ENCODE assay signal across 8 cellular contexts in the genomic region with DNA sequence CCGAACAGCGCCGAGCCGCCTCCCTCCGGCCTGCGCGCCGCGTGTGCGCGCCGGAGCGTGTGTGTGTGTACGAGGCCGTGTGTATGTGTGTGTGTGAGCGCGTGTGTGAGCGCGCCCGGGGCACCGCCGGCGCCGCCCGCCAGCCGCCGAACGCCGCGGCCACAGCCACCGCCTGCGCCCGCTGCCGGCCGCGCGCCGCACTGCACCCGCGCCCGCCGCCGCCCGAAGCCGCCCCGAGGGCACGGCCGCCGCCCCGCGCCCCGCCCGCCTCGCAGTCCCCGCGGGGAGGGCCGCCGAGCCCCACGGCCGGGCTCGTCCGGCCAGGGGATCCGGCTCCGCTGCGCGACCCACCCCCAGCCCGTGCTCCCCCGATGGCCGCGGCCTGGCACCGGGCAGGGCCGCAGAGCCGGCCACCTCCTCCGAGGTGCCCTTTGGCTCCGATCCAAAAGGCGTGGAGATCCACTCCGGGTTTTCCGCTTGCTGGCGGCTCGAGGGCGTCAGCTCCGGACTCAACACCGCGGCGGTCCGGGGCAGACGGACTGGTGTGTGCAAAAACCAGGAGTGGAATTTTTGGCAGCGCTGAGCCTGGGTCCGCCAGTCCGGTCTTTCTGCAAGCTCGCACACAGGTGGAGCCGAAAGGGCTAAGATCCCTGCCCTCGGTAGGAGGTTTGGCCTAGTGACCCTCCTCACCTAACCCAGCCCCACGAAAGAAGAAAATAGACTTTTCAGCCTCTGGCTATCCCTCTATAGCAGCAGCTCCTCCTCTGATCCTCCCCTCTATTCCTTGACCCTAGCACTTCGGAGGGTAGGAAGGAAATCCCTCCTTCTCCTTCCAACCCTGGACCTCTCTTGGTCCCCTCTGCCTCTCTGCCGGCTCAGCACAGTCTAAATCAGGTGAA. TPM values are rescaled to one million over a fixed set of nuclear protein-coding genes. Genes with fewer than 3 reads are reported as not detected.
DNase-seq lines count a peak whose midpoint lies in the region; ATAC-seq, FAIRE-seq and TF ChIP-seq lines count a peak whose summit lies in the region.

A gene with protein sequence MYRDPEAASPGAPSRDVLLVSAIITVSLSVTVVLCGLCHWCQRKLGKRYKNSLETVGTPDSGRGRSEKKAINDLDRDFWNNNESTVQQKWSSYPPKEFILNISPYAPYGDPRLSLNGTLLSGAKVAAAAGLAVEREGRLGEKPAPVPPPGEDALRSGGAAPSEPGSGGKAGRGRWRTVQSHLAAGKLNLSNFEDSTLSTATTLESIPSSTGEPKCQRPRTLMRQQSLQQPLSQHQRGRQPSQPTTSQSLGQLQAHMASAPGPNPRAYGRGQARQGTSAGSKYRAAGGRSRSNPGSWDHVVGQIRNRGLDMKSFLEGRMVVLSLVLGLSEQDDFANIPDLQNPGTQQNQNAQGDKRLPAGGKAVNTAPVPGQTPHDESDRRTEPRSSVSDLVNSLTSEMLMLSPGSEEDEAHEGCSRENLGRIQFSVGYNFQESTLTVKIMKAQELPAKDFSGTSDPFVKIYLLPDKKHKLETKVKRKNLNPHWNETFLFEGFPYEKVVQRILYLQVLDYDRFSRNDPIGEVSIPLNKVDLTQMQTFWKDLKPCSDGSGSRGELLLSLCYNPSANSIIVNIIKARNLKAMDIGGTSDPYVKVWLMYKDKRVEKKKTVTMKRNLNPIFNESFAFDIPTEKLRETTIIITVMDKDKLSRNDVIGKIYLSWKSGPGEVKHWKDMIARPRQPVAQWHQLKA (minus strand): TSS at position 47 of the 899 bp plus-strand sequence. CDS start 256 bp downstream, outside the sequence.

- TF ChIP-seq CTCF in AG04449 (IDR thresholded peaks at IDR 0.05; ENCODE audit: insufficient read depth, low read length, missing control alignments) (peak; percentile 24), WTC11 (IDR thresholded peaks at IDR 0.05) (no peak; the same call in 1 of the 2 replicates), cardiac fibroblast (IDR thresholded peaks at IDR 0.05; ENCODE audit: low read depth, low read length) (no peak)

- H3K36me3 ChIP-seq in small intestine (ENCODE audit: control insufficient read depth in 2 of 2, insufficient read depth in 2 of 2, low read length in 2 of 2), result no peaks in the 10 kb centered on the region

- peaks cover 2 to 18% of the 10 kb centered on the region in 2 donors for H3K27me3 ChIP-seq in small intestine (ENCODE audit: control insufficient read depth in 2 of 2, insufficient read depth in 2 of 2, low read length in 2 of 2)

- peak within 1 kb of the TSS in 1 of 2 donors; percentile 34 for H3K27ac ChIP-seq in small intestine (ENCODE audit: low read depth in 1 of 2, low read length in 1 of 2)

- peak within 1 kb of the TSS; percentile 79 for H3K4me3 Mint-ChIP-seq in WTC11

- WGBS in small intestine, 3 donors, result 0 to 1% (median 1%) methylated on average over 27 to 96 of the region's 96 CpGs

- CTCF ChIA-PET in AG04449 (lab: Yijun Ruan, JAX), result interaction anchor here (0.7 to 2.1 kb wide), 10 partner anchors 10 to 413 kb away, joined by 3 to 8 read pairs (median 4); no protein-coding TSS in a partner anchor
- CTCF ChIA-PET in WTC11 (lab: Charles Lee), result interaction anchor here (0.6 to 1.8 kb wide), 24 partner anchors 8 to 219 kb away, joined by 3 to 16 read pairs (median 4); a partner anchor contains a TSS

- DNase-seq in AG04449 (ENCODE audit: low read depth, low spot score) (peak; percentile 82), NCI-H2227 (lab: John Stamatoyannopoulos, UW; ENCODE audit: unreplicated experiment) (peak; percentile 99), WTC11 (ENCODE audit: low spot score) (peak; percentile 99), cardiac fibroblast (ENCODE audit: low read depth in 2 of 2) (peak; percentile 98 to 99), iPS-NIHi7 (ENCODE audit: extremely low spot score) (peak; percentile 96), small intestine (peak; percentile 93)

- H3K27me3 Mint-ChIP-seq in WTC11 (ENCODE audit: low read depth), result peaks cover 61% of the 10 kb centered on the region

- FAIRE-seq in small intestine (lab: Jason Lieb, UNC), result no peak

- no peaks in the 10 kb centered on the region for H3K9me3 Mint-ChIP-seq in WTC11

- ATAC-seq in GM18907 (IDR thresholded peaks at IDR 0.05; ENCODE audit: unreplicated experiment) (peak; percentile 79), HG03175 (IDR thresholded peaks at IDR 0.05; ENCODE audit: unreplicated experiment) (peak; percentile 83), WTC11 (peak; percentile 83)

- H3K4me3 ChIP-seq in AG04449 (ENCODE audit: low read depth, low read length), result peak within 1 kb of the TSS; percentile 47
- H3K4me3 ChIP-seq in cardiac fibroblast (replicated peaks in 1 of 2; ENCODE audit: low read depth in 2 of 2, low read length in 2 of 2), result peak within 1 kb of the TSS in 1 of 2 donors; percentile 36
- H3K4me3 ChIP-seq in small intestine (ENCODE audit: low read depth in 1 of 2, low read length in 2 of 2), result peak within 1 kb of the TSS; percentile 43 to 56

- no peaks in the 10 kb centered on the region for H3K36me3 Mint-ChIP-seq in WTC11

- no peak within 1 kb of the TSS for H3K27ac Mint-ChIP-seq in WTC11

- H3K4me1 ChIP-seq in small intestine (ENCODE audit: control insufficient read depth in 2 of 2, insufficient read depth in 1 of 2, low read depth in 1 of 2, low read length in 1 of 2), result peaks cover 2 to 3% of the 10 kb centered on the region in 2 donors

- H3K4me1 Mint-ChIP-seq in WTC11, result peaks cover 56% of the 10 kb centered on the region

- POLR2A ChIA-PET in AG04449 (lab: Yijun Ruan, JAX), result interaction anchor here (0.7 to 1.0 kb wide), 2 partner anchors 15 to 22 kb away, joined by 3 read pairs; no protein-coding TSS in a partner anchor
- POLR2A ChIA-PET in WTC11 (lab: Charles Lee), result interaction anchor here (1.1 kb wide), 1 partner anchor 14 kb away, joined by 3 read pairs; no protein-coding TSS in a partner anchor

- H3K9me3 ChIP-seq in small intestine (ENCODE audit: control insufficient read depth, low read depth), result no peaks in the 10 kb centered on the region

TF ChIP-seq in WTC11, 78 proteins besides CTCF, POLR2A, EP300 and RAD21 (continues in another document):
- TF ChIP-seq FOXP1 (CRISPR knock-in tag; IDR thresholded peaks at IDR 0.05; ENCODE audit: borderline replicate concordance), result peak; percentile 48; the same call in 1 of the 2 replicates
- TF ChIP-seq CREM (CRISPR knock-in tag; IDR thresholded peaks at IDR 0.05), result 0 out of 2 replicates have a peak, but pooled peaks have one; percentile 23
- TF ChIP-seq, protein P1, sequence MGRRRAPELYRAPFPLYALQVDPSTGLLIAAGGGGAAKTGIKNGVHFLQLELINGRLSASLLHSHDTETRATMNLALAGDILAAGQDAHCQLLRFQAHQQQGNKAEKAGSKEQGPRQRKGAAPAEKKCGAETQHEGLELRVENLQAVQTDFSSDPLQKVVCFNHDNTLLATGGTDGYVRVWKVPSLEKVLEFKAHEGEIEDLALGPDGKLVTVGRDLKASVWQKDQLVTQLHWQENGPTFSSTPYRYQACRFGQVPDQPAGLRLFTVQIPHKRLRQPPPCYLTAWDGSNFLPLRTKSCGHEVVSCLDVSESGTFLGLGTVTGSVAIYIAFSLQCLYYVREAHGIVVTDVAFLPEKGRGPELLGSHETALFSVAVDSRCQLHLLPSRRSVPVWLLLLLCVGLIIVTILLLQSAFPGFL (CRISPR knock-in tag; IDR thresholded peaks at IDR 0.05; ENCODE audit: borderline replicate concordance), result no peak
- TF ChIP-seq TEAD1 (CRISPR knock-in tag; IDR thresholded peaks at IDR 0.05), result peak; percentile 48
- no peak for TF ChIP-seq SMAD4 (CRISPR knock-in tag; IDR thresholded peaks at IDR 0.05)
- no peak for TF ChIP-seq JAZF1 (CRISPR knock-in tag; IDR thresholded peaks at IDR 0.05)
- TF ChIP-seq, protein P2, sequence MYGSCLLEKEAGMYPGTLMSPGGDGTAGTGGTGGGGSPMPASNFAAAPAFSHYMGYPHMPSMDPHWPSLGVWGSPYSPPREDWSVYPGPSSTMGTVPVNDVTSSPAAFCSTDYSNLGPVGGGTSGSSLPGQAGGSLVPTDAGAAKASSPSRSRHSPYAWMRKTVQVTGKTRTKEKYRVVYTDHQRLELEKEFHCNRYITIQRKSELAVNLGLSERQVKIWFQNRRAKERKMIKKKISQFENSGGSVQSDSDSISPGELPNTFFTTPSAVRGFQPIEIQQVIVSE (CRISPR knock-in tag; IDR thresholded peaks at IDR 0.05; ENCODE audit: borderline replicate concordance), result no peak
- no peak for TF ChIP-seq CBFB (CRISPR knock-in tag; IDR thresholded peaks at IDR 0.05; ENCODE audit: low read depth)
- TF ChIP-seq SP1 (CRISPR knock-in tag; conservative IDR thresholded peaks at IDR 0.05), result peak; percentile 86
- TF ChIP-seq TEAD4 (CRISPR knock-in tag; IDR thresholded peaks at IDR 0.05), result no peak
- no peak for TF ChIP-seq OVOL2 (CRISPR knock-in tag; IDR thresholded peaks at IDR 0.05; ENCODE audit: borderline replicate concordance)
- no peak for TF ChIP-seq FOXK1 (CRISPR knock-in tag; IDR thresholded peaks at IDR 0.05)
- no peak for TF ChIP-seq ZNF423 (CRISPR knock-in tag; IDR thresholded peaks at IDR 0.05)
- TF ChIP-seq, protein P3, sequence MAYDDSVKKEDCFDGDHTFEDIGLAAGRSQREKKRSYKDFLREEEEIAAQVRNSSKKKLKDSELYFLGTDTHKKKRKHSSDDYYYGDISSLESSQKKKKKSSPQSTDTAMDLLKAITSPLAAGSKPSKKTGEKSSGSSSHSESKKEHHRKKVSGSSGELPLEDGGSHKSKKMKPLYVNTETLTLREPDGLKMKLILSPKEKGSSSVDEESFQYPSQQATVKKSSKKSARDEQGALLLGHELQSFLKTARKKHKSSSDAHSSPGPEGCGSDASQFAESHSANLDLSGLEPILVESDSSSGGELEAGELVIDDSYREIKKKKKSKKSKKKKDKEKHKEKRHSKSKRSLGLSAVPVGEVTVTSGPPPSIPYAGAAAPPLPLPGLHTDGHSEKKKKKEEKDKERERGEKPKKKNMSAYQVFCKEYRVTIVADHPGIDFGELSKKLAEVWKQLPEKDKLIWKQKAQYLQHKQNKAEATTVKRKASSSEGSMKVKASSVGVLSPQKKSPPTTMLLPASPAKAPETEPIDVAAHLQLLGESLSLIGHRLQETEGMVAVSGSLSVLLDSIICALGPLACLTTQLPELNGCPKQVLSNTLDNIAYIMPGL (CRISPR knock-in tag; IDR thresholded peaks at IDR 0.05), result peak; percentile 74; the same call in 1 of the 2 replicates
- TF ChIP-seq, protein P4, sequence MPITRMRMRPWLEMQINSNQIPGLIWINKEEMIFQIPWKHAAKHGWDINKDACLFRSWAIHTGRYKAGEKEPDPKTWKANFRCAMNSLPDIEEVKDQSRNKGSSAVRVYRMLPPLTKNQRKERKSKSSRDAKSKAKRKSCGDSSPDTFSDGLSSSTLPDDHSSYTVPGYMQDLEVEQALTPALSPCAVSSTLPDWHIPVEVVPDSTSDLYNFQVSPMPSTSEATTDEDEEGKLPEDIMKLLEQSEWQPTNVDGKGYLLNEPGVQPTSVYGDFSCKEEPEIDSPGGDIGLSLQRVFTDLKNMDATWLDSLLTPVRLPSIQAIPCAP (CRISPR knock-in tag; IDR thresholded peaks at IDR 0.05), result no peak

RNA-seq across cellular contexts. Expression of the gene that starts here (rescaled TPM):
- 12.5 to 18.9 TPM (median 18.2 TPM) in 3 replicates for total RNA-seq in WTC11 (2021)
- polyA plus RNA-seq in small intestine, result 1 to 10 TPM in 1 of 3 donors, under 1 TPM in 2; 0.81 to 5.0 (median 0.89) TPM
